32 cellular contexts compared by ENCODE assay signal in genomic region chr9:97364769-97365490, GRCh38. TPM values are rescaled to one million over a fixed set of nuclear protein-coding genes. Genes with fewer than 3 reads are reported as not detected.
DNase-seq lines count a peak whose midpoint lies in the region; ATAC-seq, FAIRE-seq and TF ChIP-seq lines count a peak whose summit lies in the region.
"Had no signal": no experiment of that assay in that cellular context is flagged by ENCODE, and none has a peak within 500 bp of the region (broad histone marks: within the 10 kb centered on the region; RNA-seq: fewer than 3 reads in every experiment).

No MANE protein-coding gene starts in this region.

- peaks cover 16% of the 10 kb centered on the region for H3K36me3 Mint-ChIP-seq in type B pancreatic cell
- peaks cover 4% of the 10 kb centered on the region for H3K36me3 Mint-ChIP-seq in activated CD4-positive, alpha-beta T cell treated with anti-CD3 and anti-CD28 coated beads, Interleukin-2, amount 10 ng/mL, durations not matched to agents 7 days and 5 days (ENCODE audit: low read depth)

- no peak overlapping the region for H3K9ac ChIP-seq in mammary epithelial cell (ENCODE audit: insufficient read depth, low read length)
- no peak overlapping the region for H3K9ac ChIP-seq in K562 (ENCODE audit: insufficient read depth in 1 of 2, low read depth in 2 of 2, low read length in 2 of 2)

- ATAC-seq in K562 (no peak), Right ventricle myocardium superior (ENCODE audit: poor library complexity) (no peak), GM21737 (IDR thresholded peaks at IDR 0.05; ENCODE audit: unreplicated experiment) (no peak)
- ATAC-seq: HCT116; right lobe of liver; stimulated activated naive CD8-positive, alpha-beta T cell treated with anti-CD3 and anti-CD28 coated beads, Interleukin-15, amount 100 ng/mL, for 72 hours had no signal

- H3K79me2 ChIP-seq in mammary epithelial cell (ENCODE audit: insufficient read depth, low read length): no peaks in the 10 kb centered on the region
- H3K79me2 ChIP-seq in K562 (ENCODE audit: control insufficient read depth, insufficient read depth, low read length): no peaks in the 10 kb centered on the region

- peak overlapping the region; percentile 28 for H3K27ac Mint-ChIP-seq in type B pancreatic cell
- no peak overlapping the region for H3K27ac Mint-ChIP-seq in activated CD4-positive, alpha-beta T cell treated with anti-CD3 and anti-CD28 coated beads, Interleukin-2, amount 10 ng/mL, durations not matched to agents 7 days and 5 days
- H3K27ac Mint-ChIP-seq: mesothelial cell of epicardium; naive B cell; stimulated activated naive CD8-positive, alpha-beta T cell treated with anti-CD3 and anti-CD28 coated beads, Interleukin-15, amount 100 ng/mL, for 72 hours had no signal

- POLR2A ChIA-PET in K562 (lab: Yijun Ruan, JAX): interaction anchor here (0.6 to 1.6 kb wide), 2 partner anchors 11 to 23 kb away, joined by 3 to 6 read pairs; no protein-coding TSS in a partner anchor
- POLR2A ChIA-PET in activated CD4-positive, alpha-beta T cell treated with anti-CD3 and anti-CD28 coated beads, Interleukin-2, amount 10 ng/mL, durations not matched to agents 7 days and 5 days (lab: Charles Lee): no interaction called here

- H3K27me3 ChIP-seq in mammary epithelial cell (ENCODE audit: insufficient read depth, low read length) (no peaks in the 10 kb centered on the region), breast epithelium (no peaks in the 10 kb centered on the region), K562 (ENCODE audit: control insufficient read depth in 2 of 2, insufficient read depth in 2 of 2, low read length in 2 of 2) (no peaks in the 10 kb centered on the region)
- H3K27me3 ChIP-seq: ascending aorta, neutrophil, right lobe of liver, SJSA1, uterus had no signal

- H3K4me1 ChIP-seq in mammary epithelial cell (ENCODE audit: insufficient read depth, low read length) (peaks cover 6% of the 10 kb centered on the region), breast epithelium (no peaks in the 10 kb centered on the region), K562 (replicated peaks in 1 of 2; ENCODE audit: control insufficient read depth in 2 of 2, insufficient read depth in 2 of 2, low read length in 2 of 2) (peaks cover 17 to 18% of the 10 kb centered on the region in 2 experiments)
- H3K4me1 ChIP-seq: ascending aorta, right lobe of liver, SJSA1, uterus had no signal

- TF ChIP-seq POLR2A in breast epithelium (IDR thresholded peaks at IDR 0.05) (no peak), K562 (conservative IDR thresholded peaks at IDR 0.05) (no peak)

- H4K20me1 ChIP-seq in mammary epithelial cell (ENCODE audit: insufficient read depth, low read length) (no peaks in the 10 kb centered on the region), K562 (replicated peaks; ENCODE audit: control insufficient read depth, insufficient read depth, low read length) (no peaks in the 10 kb centered on the region)

- H3K9me3 Mint-ChIP-seq in type B pancreatic cell: peaks cover 5% of the 10 kb centered on the region
- peaks cover 9% of the 10 kb centered on the region for H3K9me3 Mint-ChIP-seq in activated CD4-positive, alpha-beta T cell treated with anti-CD3 and anti-CD28 coated beads, Interleukin-2, amount 10 ng/mL, durations not matched to agents 7 days and 5 days

- dilution Hi-C loops in mammary epithelial cell (cut with HindIII; ENCODE audit: low sequenced_read_pairs): no loop called here

- H3K9me3 ChIP-seq in mammary epithelial cell (replicated peaks; ENCODE audit: insufficient read depth, low read length) (no peaks in the 10 kb centered on the region), breast epithelium (peaks cover 0 to 5% of the 10 kb centered on the region in 2 donors), K562 (replicated peaks; ENCODE audit: control insufficient read depth, insufficient read depth, low read depth, low read length) (0 out of 2 replicates have a peak, but pooled peaks cover 4% of the 10 kb centered on the region)
- H3K9me3 ChIP-seq: neutrophil, right lobe of liver, SJSA1, uterus had no signal

- intact Hi-C loops in mammary epithelial cell (cut with micrococcal nuclease): no loop called here
- intact Hi-C loops in breast epithelium (cut with DNase I; ENCODE audit: low total_unique reads): no loop called here
- intact Hi-C loops in K562 (cut with micrococcal nuclease): no loop called here
- intact Hi-C loops in Right ventricle myocardium superior (cut with DNase I): no loop called here

- 70% methylated on average over 8 of the region's 8 CpGs for WGBS in mammary epithelial cell (ENCODE audit: low coverage, missing lambda C conversion rate)
- WGBS in K562 (ENCODE audit: insufficient coverage, low coverage, missing lambda C conversion rate): 75% methylated on average over 8 of the region's 8 CpGs

- CTCF ChIA-PET in mammary epithelial cell (lab: Charles Lee; ENCODE audit: low non-redundant PET): no interaction called here
- CTCF ChIA-PET in K562 (lab: Yijun Ruan, JAX; ENCODE audit: low intra/inter-chr PET ratio): no interaction called here
- CTCF ChIA-PET in activated CD4-positive, alpha-beta T cell treated with anti-CD3 and anti-CD28 coated beads, Interleukin-2, amount 10 ng/mL, durations not matched to agents 7 days and 5 days (lab: Charles Lee): interaction anchor here (1.3 kb wide), 1 partner anchor 13 kb away, joined by 3 read pairs; no protein-coding TSS in a partner anchor

- FAIRE-seq in K562 (lab: Jason Lieb, UNC): peak; percentile 15
- FAIRE-seq: frontal cortex, RCC 7860 had no signal

- TF ChIP-seq EP300 in K562 (IDR thresholded peaks at IDR 0.05; ENCODE audit: low read length): no peak

- H3K4me3 Mint-ChIP-seq in type B pancreatic cell: no peak overlapping the region
- H3K4me3 Mint-ChIP-seq in activated CD4-positive, alpha-beta T cell treated with anti-CD3 and anti-CD28 coated beads, Interleukin-2, amount 10 ng/mL, durations not matched to agents 7 days and 5 days: no peak overlapping the region
- H3K4me3 Mint-ChIP-seq: mesothelial cell of epicardium; naive B cell; stimulated activated naive CD8-positive, alpha-beta T cell treated with anti-CD3 and anti-CD28 coated beads, Interleukin-15, amount 100 ng/mL, for 72 hours had no signal

- TF ChIP-seq CTCF in mammary epithelial cell (conservative IDR thresholded peaks at IDR 0.05 in 1 of 2, IDR thresholded peaks at IDR 0.05 in 1 of 2; ENCODE audit: extremely low read depth in 1 of 2, insufficient read depth in 1 of 2, low read depth in 1 of 2, low read length in 2 of 2) (no peak), breast epithelium (IDR thresholded peaks at IDR 0.05) (no peak), K562 (IDR thresholded peaks at IDR 0.05 in 2 of 3, conservative IDR thresholded peaks at IDR 0.05 in 1 of 3; ENCODE audit: insufficient read depth in 2 of 3, low read depth in 1 of 3, low read length in 3 of 3) (no peak), type B pancreatic cell (conservative IDR thresholded peaks at IDR 0.05) (no peak)

- no peak overlapping the region for H3K4me3 ChIP-seq in mammary epithelial cell (replicated peaks in 1 of 3; ENCODE audit: insufficient read depth in 1 of 3, low read depth in 2 of 3, low read length in 3 of 3)
- H3K4me3 ChIP-seq in breast epithelium: no peak overlapping the region
- H3K4me3 ChIP-seq in K562: no peak overlapping the region
- H3K4me3 ChIP-seq: ascending aorta, right lobe of liver, SJSA1, uterus had no signal

- in situ Hi-C loops in mammary epithelial cell (cut with MboI; ENCODE audit: low sequenced_read_pairs in 2 of 2) (no loop called here), K562 (cut with MboI) (no loop called here)

- peak; percentile 21 for DNase-seq in mammary epithelial cell
- no peak for DNase-seq in breast epithelium (ENCODE audit: low spot score in 2 of 2)
- peak; percentile 85 for DNase-seq in NCI-H748 (lab: John Stamatoyannopoulos, UW; ENCODE audit: unreplicated experiment)
- no peak for DNase-seq in K562 (ENCODE audit: extremely low read depth in 1 of 4, low spot score in 3 of 4)
- DNase-seq in type B pancreatic cell (ENCODE audit: extremely low spot score, unreplicated experiment): no peak
- DNase-seq in activated CD4-positive, alpha-beta T cell treated with anti-CD3 and anti-CD28 coated beads, Interleukin-2, amount 10 ng/mL, durations not matched to agents 7 days and 5 days: no peak
- DNase-seq in Right ventricle myocardium superior: no peak
- DNase-seq: 8988T; activated CD4-positive, alpha-beta T cell treated with anti-CD3 and anti-CD28 coated beads for 48 hours; activated effector memory CD4-positive, alpha-beta T cell treated with anti-CD3 and anti-CD28 coated beads, Interleukin-2, amount 50 U/mL, for 16 hours; caudate nucleus; EL; Kasumi-1; naive B cell; NCI-H1436 treated with DMSO at 0.1 percent for 48 hours; NCI-H446 treated with DMSO at 0.1 percent for 48 hours; posterior cingulate gyrus; right lobe of liver; stimulated activated CD8-positive, alpha-beta memory T cell treated with anti-CD3 and anti-CD28 coated beads, Interleukin-4, amount 100 ng/mL, for 48 hours; stimulated activated naive CD8-positive, alpha-beta T cell treated with anti-CD3 and anti-CD28 coated beads, Interleukin-15, amount 100 ng/mL, for 72 hours; T1000; uterus had no signal

- H3K4me2 ChIP-seq in mammary epithelial cell (ENCODE audit: insufficient read depth, low read depth, low read length) (no peak overlapping the region), K562 (ENCODE audit: insufficient read depth, low read length) (no peak overlapping the region)

- no peaks in the 10 kb centered on the region for H3K27me3 Mint-ChIP-seq in type B pancreatic cell
- peaks cover 3% of the 10 kb centered on the region for H3K27me3 Mint-ChIP-seq in activated CD4-positive, alpha-beta T cell treated with anti-CD3 and anti-CD28 coated beads, Interleukin-2, amount 10 ng/mL, durations not matched to agents 7 days and 5 days
- H3K27me3 Mint-ChIP-seq: naive B cell; stimulated activated naive CD8-positive, alpha-beta T cell treated with anti-CD3 and anti-CD28 coated beads, Interleukin-15, amount 100 ng/mL, for 72 hours had no signal

- H3K36me3 ChIP-seq in mammary epithelial cell (ENCODE audit: insufficient read depth, low read length): no peaks in the 10 kb centered on the region
- no peaks in the 10 kb centered on the region for H3K36me3 ChIP-seq in breast epithelium
- no peaks in the 10 kb centered on the region for H3K36me3 ChIP-seq in K562 (ENCODE audit: control insufficient read depth, insufficient read depth, low read length)
- H3K36me3 ChIP-seq: neutrophil, right lobe of liver, SJSA1, uterus had no signal

- no peaks in the 10 kb centered on the region for H3K9me1 ChIP-seq in K562 (ENCODE audit: control insufficient read depth, insufficient read depth, low read length)

- no peaks in the 10 kb centered on the region for H3K4me1 Mint-ChIP-seq in type B pancreatic cell (ENCODE audit: unreplicated experiment)
- H3K4me1 Mint-ChIP-seq in activated CD4-positive, alpha-beta T cell treated with anti-CD3 and anti-CD28 coated beads, Interleukin-2, amount 10 ng/mL, durations not matched to agents 7 days and 5 days: peaks cover 11% of the 10 kb centered on the region

- no peak overlapping the region for H3K27ac ChIP-seq in mammary epithelial cell (ENCODE audit: insufficient read depth, low read depth, low read length)
- H3K27ac ChIP-seq in breast epithelium: no peak overlapping the region
- H3K27ac ChIP-seq in K562 (ENCODE audit: extremely low read depth, low read depth, low read length): no peak overlapping the region
- H3K27ac ChIP-seq: ascending aorta, C4-2B, neutrophil, right lobe of liver, SJSA1, uterus, VCaP had no signal

- no peak for TF ChIP-seq RAD21 in K562 (CRISPR knock-in tag; conservative IDR thresholded peaks at IDR 0.05 in 1 of 2, IDR thresholded peaks at IDR 0.05 in 1 of 2)

- H2AFZ ChIP-seq in mammary epithelial cell (ENCODE audit: low read depth, low read length) (no peak overlapping the region), K562 (ENCODE audit: low read depth, low read length) (0 out of 2 replicates have a peak overlapping the region, but pooled peaks have one; percentile 11)

- no TSS peak for BruUV-seq in mammary epithelial cell (replicated peaks; lab: Mats Ljungman, UMichigan)
- BruUV-seq in K562 (replicated peaks; lab: Mats Ljungman, UMichigan): no TSS peak

RNA-seq across cellular contexts. Expression of gene TDRD7, which starts 47.0 kb away (rescaled TPM):
- total RNA-seq in mammary epithelial cell (1 to 10 TPM; 8.5 to 8.9 TPM), breast epithelium (10 to 100 TPM in 2 of 3 donors, 1 to 10 TPM in 1; 9.8 to 15.1 (median 14.8) TPM), K562 (2014; rRNA removed) (3.8 and 3.9 TPM in 2 replicates), K562 (2014; rRNA removed; fragmentation: Illumina TruSeq; extraction: Trizol) (7.7 and 7.8 TPM in 2 replicates), K562 (2015; rRNA removed; fragmentation: Illumina TruSeq; extraction: Trizol) (7.1 and 7.6 TPM in 2 replicates), K562 (2021) (6.0 and 6.1 TPM in 2 replicates), type B pancreatic cell (ENCODE audit: low replicate concordance) (7.6 and 12.7 TPM in 2 replicates), Right ventricle myocardium superior (7.9 TPM)
- polyA plus RNA-seq in mammary epithelial cell (5.7 TPM), K562 (2011; rRNA removed) (5.0 and 5.2 TPM in 2 replicates), K562 (2014; fragmentation: Illumina TruSeq; extraction: Trizol) (6.2 and 6.4 TPM in 2 replicates), K562 (2014; fragmentation: Nextera tagmentation; extraction: Ambion mirVana) (1 to 10 TPM; 2.2 to 2.3 TPM), K562 (2014; rRNA removed) (3.8 and 3.9 TPM in 2 replicates)
- 16.4 TPM for polyA minus RNA-seq in mammary epithelial cell
- total RNA-seq in K562 (2011; cell fraction: chromatin; rRNA removed; ENCODE audit: low replicate concordance): 3.0 and 5.1 TPM in 2 replicates
- total RNA-seq in K562 (2011; cell fraction: nucleolus; rRNA removed): 1.5 and 2.1 TPM in 2 replicates
- 2.3 and 3.0 TPM in 2 replicates for total RNA-seq in K562 (2011; cell fraction: nucleoplasm; rRNA removed)
- polyA plus RNA-seq in K562 (2011; cell fraction: cytosol; rRNA removed): 1.4 and 2.7 TPM in 2 replicates
- polyA plus RNA-seq in K562 (2011; cell fraction: nucleus; rRNA removed): 3.0 and 4.2 TPM in 2 replicates
- 5.0 and 8.7 TPM in 2 replicates for polyA plus RNA-seq in K562 (2012)
- 7.2 and 8.5 TPM in 2 replicates for polyA minus RNA-seq in K562 (2011; rRNA and poly(A)+ RNA removed)
- polyA minus RNA-seq in K562 (2011; cell fraction: cytosol; rRNA and poly(A)+ RNA removed): 2.3 and 3.4 TPM in 2 replicates
- polyA minus RNA-seq in K562 (2011; cell fraction: nucleus; rRNA and poly(A)+ RNA removed): 2.6 and 4.0 TPM in 2 replicates
- total RNA-seq in activated CD4-positive, alpha-beta T cell treated with anti-CD3 and anti-CD28 coated beads, Interleukin-2, amount 10 ng/mL, durations not matched to agents 7 days and 5 days: 10 to 100 TPM; 18.1 to 19.5 TPM

RNA-seq across cellular contexts. Expression of gene CCDC180, which starts 57.5 kb away (rescaled TPM):
- total RNA-seq in mammary epithelial cell (1 to 10 TPM in 1 of 2 donors, under 1 TPM in 1; 0.96 to 1.3 TPM), breast epithelium (10 to 100 TPM in 1 of 3 donors, 1 to 10 TPM in 2; 5.4 to 10.6 (median 8.2) TPM), K562 (2014; rRNA removed) (2.5 and 2.7 TPM in 2 replicates), K562 (2014; rRNA removed; fragmentation: Illumina TruSeq; extraction: Trizol) (4.2 and 5.4 TPM in 2 replicates), K562 (2015; rRNA removed; fragmentation: Illumina TruSeq; extraction: Trizol) (3.7 and 5.1 TPM in 2 replicates), K562 (2021) (2.3 TPM in 2 replicates), type B pancreatic cell (ENCODE audit: low replicate concordance) (2.2 and 7.0 TPM in 2 replicates), Right ventricle myocardium superior (3.1 TPM)
- polyA plus RNA-seq in mammary epithelial cell (0.17 TPM), K562 (2011; rRNA removed) (2.0 and 2.8 TPM in 2 replicates), K562 (2014; fragmentation: Illumina TruSeq; extraction: Trizol) (2.0 and 3.2 TPM in 2 replicates), K562 (2014; fragmentation: Nextera tagmentation; extraction: Ambion mirVana) (under 1 TPM; 0.56 to 0.70 TPM), K562 (2014; rRNA removed) (2.7 and 3.9 TPM in 2 replicates)
- 0.72 TPM for polyA minus RNA-seq in mammary epithelial cell
- total RNA-seq in K562 (2011; cell fraction: chromatin; rRNA removed; ENCODE audit: low replicate concordance): 15.0 and 22.8 TPM in 2 replicates
- total RNA-seq in K562 (2011; cell fraction: nucleolus; rRNA removed): 5.7 and 7.5 TPM in 2 replicates
- 11.6 and 12.4 TPM in 2 replicates for total RNA-seq in K562 (2011; cell fraction: nucleoplasm; rRNA removed)
- polyA plus RNA-seq in K562 (2011; cell fraction: cytosol; rRNA removed): 0.40 and 0.75 TPM in 2 replicates
- polyA plus RNA-seq in K562 (2011; cell fraction: nucleus; rRNA removed): 6.6 and 10.3 TPM in 2 replicates
- polyA plus RNA-seq in K562 (2012): 2.6 and 2.7 TPM in 2 replicates
- polyA minus RNA-seq in K562 (2011; rRNA and poly(A)+ RNA removed): 3.2 and 6.5 TPM in 2 replicates
- 2.3 and 2.6 TPM in 2 replicates for polyA minus RNA-seq in K562 (2011; cell fraction: cytosol; rRNA and poly(A)+ RNA removed)
- polyA minus RNA-seq in K562 (2011; cell fraction: nucleus; rRNA and poly(A)+ RNA removed): 7.0 and 17.3 TPM in 2 replicates
- total RNA-seq in activated CD4-positive, alpha-beta T cell treated with anti-CD3 and anti-CD28 coated beads, Interleukin-2, amount 10 ng/mL, durations not matched to agents 7 days and 5 days: 1 to 10 TPM; 2.6 to 4.6 TPM

Comparison
In these comparisons a context has a peak if more than half of its experiments do, and no peak if none do; other contexts are left out.
1. DNase-seq: peak in mammary epithelial cell (single experiment) and NCI-H748 (single experiment); none in breast epithelium (0 of 2), K562 (0 of 4), type B pancreatic cell (single experiment), activated CD4-positive, alpha-beta T cell treated with anti-CD3 and anti-CD28 coated beads, Interleukin-2, amount 10 ng/mL, durations not matched to agents 7 days and 5 days (single experiment) and Right ventricle myocardium superior (single experiment).